9 cellular contexts compared by ENCODE assay signal in genomic region chr19:15324791-15325519, GRCh38. TPM values are rescaled to one million over a fixed set of nuclear protein-coding genes. Genes with fewer than 3 reads are reported as not detected.
DNase-seq lines count a peak whose midpoint lies in the region; ATAC-seq and TF ChIP-seq lines count a peak whose summit lies in the region.
"Had no signal": no experiment of that assay in that cellular context is flagged by ENCODE, and none has a peak within 500 bp of the region (broad histone marks: within the 10 kb centered on the region; RNA-seq: fewer than 3 reads in every experiment).

No MANE protein-coding gene starts in this region.

- no peak overlapping the region for H3K27ac ChIP-seq in H9 (ENCODE audit: insufficient read length, low read depth, low read length)
- peak overlapping the region; percentile 49 to 66 for H3K27ac ChIP-seq in right atrium auricular region
- peak overlapping the region in 7 of 8 donors; percentile 41 to 69 (median 46) for H3K27ac ChIP-seq in spleen

- no peak overlapping the region for H3K9ac ChIP-seq in H9 (ENCODE audit: extremely low read depth, insufficient read length, low read length)

- no peak overlapping the region for H2BK12ac ChIP-seq in H9 (ENCODE audit: insufficient read length, low read depth, low read length)

- no peak overlapping the region for H2BK120ac ChIP-seq in H9 (ENCODE audit: low read depth, low read length, poor library complexity, severe bottlenecking)

- H3K18ac ChIP-seq in H9 (ENCODE audit: insufficient read length, low read depth, low read length), result no peak overlapping the region

- no peak overlapping the region for H4K91ac ChIP-seq in H9 (ENCODE audit: insufficient read length, low read depth, low read length)

- H3K56ac ChIP-seq in H9 (ENCODE audit: insufficient read length, low read depth, low read length), result no peak overlapping the region

- no peak overlapping the region for H4K8ac ChIP-seq in H9 (replicated peaks; ENCODE audit: insufficient read length, low read depth, low read length)

- H4K20me1 ChIP-seq in H9 (ENCODE audit: control insufficient read depth, insufficient read depth, insufficient read length), result peaks cover 5% of the 10 kb centered on the region

- H3K27ac Mint-ChIP-seq in H9 (peak overlapping the region; percentile 45 to 82 (median 73); a peak in 5 of 7 replicates), activated B cell treated with CpG ODN at 0.5 μM for 24 hours (peak overlapping the region; percentile 54)

- H3K4me3 ChIP-seq in right atrium auricular region (no peak overlapping the region), spleen (peak overlapping the region in 1 of 8 donors; percentile 12)

- H3K14ac ChIP-seq in H9 (ENCODE audit: insufficient read depth, low read length), result no peak overlapping the region; the same call in 1 of the 2 replicates

- no peak overlapping the region for H3K23ac ChIP-seq in H9 (ENCODE audit: insufficient read length, low read depth, low read length)

- no peak overlapping the region for H3K4ac ChIP-seq in H9 (ENCODE audit: low read depth, low read length)

- peaks cover 2 to 15% (median 4%) of the 10 kb centered on the region in 3 experiments; a peak in 4 of 7 replicates for H3K36me3 Mint-ChIP-seq in H9 (ENCODE audit: insufficient read depth in 1 of 3, low read depth in 3 of 3)
- H3K36me3 Mint-ChIP-seq in activated B cell treated with CpG ODN at 0.5 μM for 24 hours (ENCODE audit: low read depth), result peaks cover 25% of the 10 kb centered on the region

- CTCF ChIA-PET in activated B cell treated with CpG ODN at 0.5 μM for 24 hours (lab: Charles Lee), result interaction anchor here (0.6 to 1.9 kb wide), 5 partner anchors 9 to 65 kb away, joined by 3 to 5 read pairs (median 4); no protein-coding TSS in a partner anchor

- H2AK5ac ChIP-seq in H9 (ENCODE audit: insufficient read length, low read length), result no peak overlapping the region

- POLR2A ChIA-PET in activated B cell treated with CpG ODN at 0.5 μM for 24 hours (lab: Charles Lee), result interaction anchor here (1.0 kb wide), 2 partner anchors 9 to 36 kb away, joined by 3 read pairs; no protein-coding TSS in a partner anchor

- H3K79me2 ChIP-seq in H9 (ENCODE audit: insufficient read depth, low read length), result peaks cover 82% of the 10 kb centered on the region

- H3K4me1 ChIP-seq in H9 (ENCODE audit: insufficient read depth, low read length) (no peaks in the 10 kb centered on the region; the same call in 1 of the 2 replicates), right atrium auricular region (peaks cover 0 to 98% of the 10 kb centered on the region in 2 donors), spleen (peaks cover 88 to 100% (median 99%) of the 10 kb centered on the region in 6 donors)

- no peak for TF ChIP-seq CTCF in H9 (conservative IDR thresholded peaks at IDR 0.05)
- no peak for TF ChIP-seq CTCF in activated B cell treated with CpG ODN at 0.5 μM for 24 hours (IDR thresholded peaks at IDR 0.05)
- TF ChIP-seq CTCF in right atrium auricular region (IDR thresholded peaks at IDR 0.05), result no peak
- TF ChIP-seq CTCF in spleen (IDR thresholded peaks at IDR 0.05 in 8 of 11, conservative IDR thresholded peaks at IDR 0.05 in 3 of 11), result peak in 3 of 11 experiments; percentile 13 to 28 (median 25)
- TF ChIP-seq CTCF in omental fat pad (IDR thresholded peaks at IDR 0.05), result no peak

- peaks cover 2% of the 10 kb centered on the region for H3K23me2 ChIP-seq in H9 (ENCODE audit: insufficient read length, low read depth, low read length, poor library complexity, severe bottlenecking)

- H2AFZ ChIP-seq in H9 (ENCODE audit: low read length), result no peak overlapping the region

- H3K9me3 Mint-ChIP-seq in H9 (no peaks in the 10 kb centered on the region), activated B cell treated with CpG ODN at 0.5 μM for 24 hours (no peaks in the 10 kb centered on the region)

- 0 out of 2 replicates have a peak overlapping the region, but pooled peaks have one; percentile 9 for H2BK15ac ChIP-seq in H9 (ENCODE audit: low read depth, low read length)

- H3K36me3 ChIP-seq in right atrium auricular region (no peaks in the 10 kb centered on the region), spleen (no peaks in the 10 kb centered on the region)

- no peaks in the 10 kb centered on the region for H3K27me3 Mint-ChIP-seq in H9 (ENCODE audit: low read depth)
- no peaks in the 10 kb centered on the region for H3K27me3 Mint-ChIP-seq in activated B cell treated with CpG ODN at 0.5 μM for 24 hours

- H3K4me1 Mint-ChIP-seq in H9 (peaks cover 67 to 71% of the 10 kb centered on the region in 2 experiments), activated B cell treated with CpG ODN at 0.5 μM for 24 hours (peaks cover 93% of the 10 kb centered on the region)

- H3K9me3 ChIP-seq in H9 (ENCODE audit: control insufficient read depth, low read depth, low read length) (no peaks in the 10 kb centered on the region), right atrium auricular region (no peaks in the 10 kb centered on the region), spleen (no peaks in the 10 kb centered on the region)

- no peak overlapping the region for H4K5ac ChIP-seq in H9 (ENCODE audit: insufficient read length, low read depth, low read length)

- no peak overlapping the region for H2BK5ac ChIP-seq in H9 (ENCODE audit: insufficient read length, low read length)

- intact Hi-C loops in activated B cell treated with CpG ODN at 0.5 μM for 24 hours (cut with micrococcal nuclease), result no loop called here
- intact Hi-C loops in spleen (cut with DNase I; ENCODE audit: low total_unique reads), result loop anchor here (10.0 kb wide), 1 partner anchor 60 kb away; no protein-coding TSS in a partner anchor

- WGBS in H9 (ENCODE audit: extremely low coverage, insufficient read length, low lambda C conversion rate), result no CpG with 5 or more reads among the region's 6 CpGs
- WGBS in spleen, 5 donors, result 45 to 59% (median 51%) methylated on average over 6 of the region's 6 CpGs

- no peak overlapping the region for H2BK20ac ChIP-seq in H9 (ENCODE audit: low read depth, low read length, poor library complexity, severe bottlenecking)

- DNase-seq in H9 (peak; percentile 37), activated B cell treated with CpG ODN at 0.5 μM for 24 hours (no peak), right atrium auricular region (ENCODE audit: low spot score) (no peak), spleen (peak; percentile 64), globus pallidus (ENCODE audit: low spot score) (no peak), omental fat pad (ENCODE audit: low spot score) (no peak)
- DNase-seq: NCI-H510A treated with DMSO at 0.1 percent for 48 hours had no signal

- H3K4me2 ChIP-seq in H9 (ENCODE audit: insufficient read depth, insufficient read length, low read length), result no peak overlapping the region

- no peak for TF ChIP-seq POLR2A in spleen (IDR thresholded peaks at IDR 0.05)

- H3K79me1 ChIP-seq in H9 (ENCODE audit: insufficient read depth, low read depth, low read length, poor library complexity, severe bottlenecking), result no peaks in the 10 kb centered on the region

- no peak overlapping the region for H3T11ph ChIP-seq in H9 (ENCODE audit: low read length)

- H3K27me3 ChIP-seq in H9 (ENCODE audit: insufficient read depth, low read length) (no peaks in the 10 kb centered on the region), right atrium auricular region (no peaks in the 10 kb centered on the region), spleen (replicated peaks in 1 of 7) (no peaks in the 10 kb centered on the region)

- H3K4me3 Mint-ChIP-seq in H9, result peak overlapping the region in 1 of 2 experiments; percentile 28; a peak in 4 of 5 replicates
- peak overlapping the region; percentile 52 for H3K4me3 Mint-ChIP-seq in activated B cell treated with CpG ODN at 0.5 μM for 24 hours

- peak; percentile 28 for ATAC-seq in activated B cell treated with CpG ODN at 0.5 μM for 24 hours (ENCODE audit: low read depth)
- ATAC-seq in GM18870 (IDR thresholded peaks at IDR 0.05; ENCODE audit: unreplicated experiment), result no peak
- ATAC-seq in omental fat pad (ENCODE audit: low FRiP score), result no peak
- ATAC-seq in HG03565 (IDR thresholded peaks at IDR 0.05; ENCODE audit: unreplicated experiment), result no peak

RNA-seq across cellular contexts. Expression of gene BRD4, which starts 7.4 kb away (rescaled TPM):
- total RNA-seq in H9 (2021) (144 TPM in 2 replicates), activated B cell treated with CpG ODN at 0.5 μM for 24 hours (144 and 164 TPM in 2 replicates), right atrium auricular region (10 to 100 TPM; 23.6 to 41.0 TPM), spleen (100 to 1,000 TPM in 4 of 7 donors, 10 to 100 TPM in 3; 50.7 to 146 (median 124) TPM), omental fat pad (10 to 100 TPM; 22.6 to 49.1 (median 30.1) TPM)
- 10 to 100 TPM; 10.3 to 35.9 (median 14.2) TPM for polyA plus RNA-seq in spleen

RNA-seq across cellular contexts. Expression of gene AKAP8, which starts 54.6 kb away (rescaled TPM):
- total RNA-seq in H9 (2021) (59.1 and 59.5 TPM in 2 replicates), activated B cell treated with CpG ODN at 0.5 μM for 24 hours (74.8 and 79.0 TPM in 2 replicates), right atrium auricular region (10 to 100 TPM; 12.3 to 17.9 TPM), spleen (10 to 100 TPM; 24.9 to 51.3 (median 48.9) TPM), omental fat pad (10 to 100 TPM; 17.5 to 45.6 (median 22.8) TPM)
- 10 to 100 TPM; 13.9 to 24.8 (median 21.9) TPM for polyA plus RNA-seq in spleen

Comparison
In these comparisons a context has a peak if more than half of its experiments do, and no peak if none do; other contexts are left out.
1. DNase-seq: peak in H9 (single experiment) and spleen (single experiment); none in activated B cell treated with CpG ODN at 0.5 μM for 24 hours (single experiment), right atrium auricular region (single experiment), globus pallidus (single experiment) and omental fat pad (single experiment).